ENCODE assay signal across 23 cellular contexts in the genomic region with DNA sequence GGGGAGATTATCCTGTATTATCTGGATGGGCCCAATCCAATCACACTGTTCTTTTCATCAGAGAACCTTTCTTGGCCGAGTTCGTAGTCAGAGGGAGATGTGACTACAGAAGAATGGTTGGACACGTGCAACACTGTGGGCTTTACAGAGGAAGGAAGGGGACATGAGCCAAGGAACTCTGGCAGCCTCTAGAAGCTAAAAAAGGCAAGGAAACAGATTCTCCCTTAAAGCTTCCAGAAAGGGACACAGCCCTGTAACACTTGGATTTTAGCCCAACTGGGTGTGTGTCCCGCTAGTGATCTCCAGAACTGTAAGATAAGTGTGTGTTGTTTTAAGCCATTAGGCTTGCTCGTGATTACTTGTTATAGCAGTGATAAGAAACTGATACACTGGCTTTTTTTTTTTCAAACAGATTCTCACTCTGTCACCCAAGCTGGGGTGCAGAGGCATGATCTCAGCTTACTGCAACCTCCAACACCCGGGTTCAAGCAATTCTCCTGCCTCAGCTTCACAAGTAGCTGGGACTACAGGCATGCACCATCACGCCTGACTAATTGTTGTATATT.
"Had no signal": no experiment of that assay in that cellular context is flagged by ENCODE, and none has a peak within 500 bp of the region (broad histone marks: within the 10 kb centered on the region; RNA-seq: fewer than 3 reads in every experiment).

No MANE protein-coding gene starts in this region.

- H3K27me3 ChIP-seq: hepatocyte, neural progenitor cell, neutrophil, right atrium auricular region, suprapubic skin, upper lobe of right lung had no signal

- FAIRE-seq: urothelium cell line had no signal

- H3K9ac ChIP-seq: neural progenitor cell had no signal

- H3K4me2 ChIP-seq: hepatocyte, neural progenitor cell had no signal

- H3K4me3 ChIP-seq: hepatocyte, left ventricle myocardium inferior, lung, neural progenitor cell, right atrium auricular region, skin epidermis, suprapubic skin, thoracic aorta, tibial artery, upper lobe of right lung had no signal

- H3K27ac ChIP-seq: hepatocyte, left ventricle myocardium inferior, neural progenitor cell, neutrophil, right atrium auricular region, skin epidermis, suprapubic skin, thoracic aorta, tibial artery, upper lobe of right lung had no signal

- H3K9me3 ChIP-seq: neutrophil, suprapubic skin, thoracic aorta, tibial artery, upper lobe of right lung had no signal

- H2AFZ ChIP-seq: hepatocyte, neural progenitor cell had no signal

- H3K4me1 ChIP-seq: left ventricle myocardium inferior, right atrium auricular region, suprapubic skin, tibial artery, upper lobe of right lung had no signal

- DNase-seq: islet precursor cell; left ventricle myocardium inferior; mesendoderm; naive B cell; natural killer cell; nephron progenitor cell; occipital lobe; stimulated activated CD4-positive, alpha-beta T cell treated with anti-CD3 and anti-CD28 coated beads, Interleukin-4, amount 100 ng/mL, for 24 hours; stimulated activated naive CD4-positive, alpha-beta T cell; tibial artery; trophoblast cell; upper lobe of right lung had no signal

- ATAC-seq: natural killer cell; sciatic nerve; stimulated activated effector memory CD8-positive, alpha-beta T cell treated with anti-CD3 and anti-CD28 coated beads, Interleukin-12 subunit alpha, Interleukin-12 subunit beta, amount 100 ng/mL, for 72 hours; upper lobe of right lung had no signal

- H3K36me3 ChIP-seq: left ventricle myocardium inferior, neural progenitor cell, neutrophil, right atrium auricular region, suprapubic skin, thoracic aorta, tibial artery, upper lobe of right lung had no signal

- H3K79me2 ChIP-seq: hepatocyte had no signal
